ENCODE assay signal across 15 cellular contexts in the genomic region with DNA sequence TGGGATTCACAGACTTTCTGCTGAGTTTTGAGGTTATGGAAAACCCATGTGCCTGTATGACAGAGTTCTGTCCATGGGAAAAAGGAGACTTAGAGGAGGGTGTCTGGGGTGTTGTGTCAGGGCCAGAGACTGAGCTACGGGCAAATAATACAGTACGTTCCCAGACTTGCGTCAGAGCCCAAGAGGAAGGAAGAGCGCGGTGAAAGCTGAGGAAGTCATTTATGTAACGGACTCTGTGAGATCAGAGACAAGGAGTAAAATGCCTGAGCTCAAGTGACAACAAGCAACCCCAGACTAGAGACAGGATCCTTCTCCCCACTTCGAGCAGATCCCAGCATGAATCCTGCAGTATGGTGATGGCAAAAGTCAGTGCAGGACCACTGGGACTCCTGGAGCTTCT.
DNase-seq lines count a peak whose midpoint lies in the region; ATAC-seq and TF ChIP-seq lines count a peak whose summit lies in the region.
"Had no signal": no experiment of that assay in that cellular context is flagged by ENCODE, and none has a peak within 500 bp of the region (broad histone marks: within the 10 kb centered on the region; RNA-seq: fewer than 3 reads in every experiment).

No MANE protein-coding gene starts in this region.

- no peak overlapping the region for H3K27ac Mint-ChIP-seq in central memory CD8-positive, alpha-beta T cell (ENCODE audit: low read depth)
- no peak overlapping the region for H3K27ac Mint-ChIP-seq in T-helper 2 cell treated with Interferon-gamma antibody and Interleukin-4, amounts not matched to agents 5 μg/mL and 100 μg/mL, for 36 hours

- H3K9me3 ChIP-seq in lower lobe of right lung (no peaks in the 10 kb centered on the region), tibial artery (no peaks in the 10 kb centered on the region)
- H3K9me3 ChIP-seq: breast epithelium had no signal

- peaks cover 16% of the 10 kb centered on the region for H3K4me1 Mint-ChIP-seq in central memory CD8-positive, alpha-beta T cell
- H3K4me1 Mint-ChIP-seq in T-helper 2 cell treated with Interferon-gamma antibody and Interleukin-4, amounts not matched to agents 5 μg/mL and 100 μg/mL, for 36 hours (ENCODE audit: low read depth), result peaks cover 20% of the 10 kb centered on the region

- DNase-seq in SIG-M5 treated with dmso at 0.1 percent for 504 hours (lab: John Stamatoyannopoulos, UW; ENCODE audit: unreplicated experiment) (peak; percentile 11), SIG-M5 (lab: John Stamatoyannopoulos, UW) (no peak), lower lobe of right lung (peak; percentile 58), tibial artery (peak; percentile 48 to 71), islet precursor cell (no peak), D341Med (ENCODE audit: low spot score) (no peak)
- no peak for DNase-seq in central memory CD8-positive, alpha-beta T cell (ENCODE audit: low spot score in 2 of 2)
- no peak for DNase-seq in T-helper 2 cell treated with Interferon-gamma antibody and Interleukin-4, amounts not matched to agents 5 μg/mL and 100 μg/mL, for 36 hours (ENCODE audit: low spot score)
- DNase-seq: activated CD4-positive, alpha-beta T cell treated with anti-CD3 and anti-CD28 coated beads for 1 hour; GOT3; naive B cell; NCI-H1105 treated with DMSO at 0.1 percent for 48 hours; NCI-H69 had no signal

- intact Hi-C loops in lower lobe of right lung (cut with DNase I) (no loop called here), tibial artery (cut with DNase I; ENCODE audit: low total_unique reads) (no loop called here)

- no peak overlapping the region for H3K4me3 Mint-ChIP-seq in central memory CD8-positive, alpha-beta T cell
- no peak overlapping the region for H3K4me3 Mint-ChIP-seq in T-helper 2 cell treated with Interferon-gamma antibody and Interleukin-4, amounts not matched to agents 5 μg/mL and 100 μg/mL, for 36 hours
- H3K4me3 Mint-ChIP-seq: naive B cell had no signal

- peak; percentile 52 for ATAC-seq in central memory CD8-positive, alpha-beta T cell (replicated peaks; ENCODE audit: extremely low read depth, poor library complexity, severe bottlenecking)
- ATAC-seq in lower lobe of right lung, result peak; percentile 84 to 88

- H3K36me3 ChIP-seq in lower lobe of right lung (no peaks in the 10 kb centered on the region), tibial artery (no peaks in the 10 kb centered on the region)
- H3K36me3 ChIP-seq: breast epithelium had no signal

- H3K27me3 Mint-ChIP-seq in central memory CD8-positive, alpha-beta T cell, result peaks cover 36% of the 10 kb centered on the region
- H3K27me3 Mint-ChIP-seq in T-helper 2 cell treated with Interferon-gamma antibody and Interleukin-4, amounts not matched to agents 5 μg/mL and 100 μg/mL, for 36 hours (ENCODE audit: low read depth), result peaks cover 9% of the 10 kb centered on the region
- H3K27me3 Mint-ChIP-seq: naive B cell had no signal

- no peaks in the 10 kb centered on the region for H3K9me3 Mint-ChIP-seq in central memory CD8-positive, alpha-beta T cell
- no peaks in the 10 kb centered on the region for H3K9me3 Mint-ChIP-seq in T-helper 2 cell treated with Interferon-gamma antibody and Interleukin-4, amounts not matched to agents 5 μg/mL and 100 μg/mL, for 36 hours
- H3K9me3 Mint-ChIP-seq: naive B cell had no signal

- peaks cover 4% of the 10 kb centered on the region for H3K4me1 ChIP-seq in lower lobe of right lung
- no peaks in the 10 kb centered on the region for H3K4me1 ChIP-seq in tibial artery
- H3K4me1 ChIP-seq: breast epithelium had no signal

- H3K4me3 ChIP-seq in lower lobe of right lung (no peak overlapping the region), tibial artery (no peak overlapping the region)

- H3K27me3 ChIP-seq in lower lobe of right lung (ENCODE audit: low read depth) (no peaks in the 10 kb centered on the region), tibial artery (no peaks in the 10 kb centered on the region)
- H3K27me3 ChIP-seq: breast epithelium had no signal

- TF ChIP-seq CTCF in lower lobe of right lung (IDR thresholded peaks at IDR 0.05) (no peak), tibial artery (IDR thresholded peaks at IDR 0.05) (no peak)

- H3K27ac ChIP-seq in lower lobe of right lung (peak overlapping the region; percentile 31), tibial artery (no peak overlapping the region)
- H3K27ac ChIP-seq: 22Rv1 had no signal

- H3K36me3 Mint-ChIP-seq in central memory CD8-positive, alpha-beta T cell (ENCODE audit: insufficient read depth), result no peaks in the 10 kb centered on the region
- no peaks in the 10 kb centered on the region for H3K36me3 Mint-ChIP-seq in T-helper 2 cell treated with Interferon-gamma antibody and Interleukin-4, amounts not matched to agents 5 μg/mL and 100 μg/mL, for 36 hours (ENCODE audit: low read depth)
- H3K36me3 Mint-ChIP-seq: naive B cell had no signal

Comparison
In these comparisons a context has a peak if more than half of its experiments do, and no peak if none do; other contexts are left out.
1. DNase-seq: peak in SIG-M5 treated with dmso at 0.1 percent for 504 hours (single experiment), lower lobe of right lung (single experiment) and tibial artery (2 of 2); none in SIG-M5 (single experiment), central memory CD8-positive, alpha-beta T cell (0 of 2), islet precursor cell (single experiment), T-helper 2 cell treated with Interferon-gamma antibody and Interleukin-4, amounts not matched to agents 5 μg/mL and 100 μg/mL, for 36 hours (single experiment) and D341Med (single experiment).